In genomic region chr6:1461736-1462135, GRCh38 we compare ENCODE assay signal across 17 cellular contexts.
"Had no signal": no experiment of that assay in that cellular context is flagged by ENCODE, and none has a peak within 500 bp of the region (broad histone marks: within the 10 kb centered on the region; RNA-seq: fewer than 3 reads in every experiment).

No MANE protein-coding gene starts in this region.

- H3K4me3 ChIP-seq: hepatocyte, right atrium auricular region, sigmoid colon, tibial artery, upper lobe of left lung, vagina had no signal

- FAIRE-seq: endometrium, kidney had no signal

- H3K79me2 ChIP-seq: hepatocyte had no signal

- DNase-seq: effector memory CD4-positive, alpha-beta T cell; foreskin melanocyte; head of caudate nucleus; kidney; left colon; natural killer cell; posterior cingulate gyrus; sigmoid colon; stimulated activated CD4-positive, alpha-beta T cell treated with anti-CD3 and anti-CD28 coated beads, Interleukin-4, amount 100 ng/mL, for 1 hour; stimulated activated CD8-positive, alpha-beta memory T cell treated with anti-CD3 and anti-CD28 coated beads, Interleukin-4, amount 100 ng/mL, for 48 hours; tibial artery; upper lobe of left lung had no signal

- H3K27me3 ChIP-seq: hepatocyte, right atrium auricular region, sigmoid colon, upper lobe of left lung, vagina had no signal

- H3K36me3 ChIP-seq: right atrium auricular region, sigmoid colon, tibial artery, upper lobe of left lung, vagina had no signal

- H3K4me1 ChIP-seq: right atrium auricular region, sigmoid colon, tibial artery, vagina had no signal

- H3K9me3 ChIP-seq: sigmoid colon, tibial artery, upper lobe of left lung, vagina had no signal

- H3K27ac ChIP-seq: hepatocyte, right atrium auricular region, sigmoid colon, tibial artery, upper lobe of left lung, vagina had no signal

- H2AFZ ChIP-seq: hepatocyte had no signal

- H3K4me2 ChIP-seq: hepatocyte had no signal

- ATAC-seq: left colon; natural killer cell; stimulated activated effector memory CD8-positive, alpha-beta T cell treated with anti-CD3 and anti-CD28 coated beads, Interleukin-12 subunit alpha, Interleukin-12 subunit beta, amount 100 ng/mL, for 72 hours had no signal
